35 cellular contexts compared by ENCODE assay signal in genomic region chr1:56387071-56387747, GRCh38.
DNase-seq lines count a peak whose midpoint lies in the region; FAIRE-seq and TF ChIP-seq lines count a peak whose summit lies in the region.
"Had no signal": no experiment of that assay in that cellular context is flagged by ENCODE, and none has a peak within 500 bp of the region (broad histone marks: within the 10 kb centered on the region; RNA-seq: fewer than 3 reads in every experiment).

No MANE protein-coding gene starts in this region.

- H3K36me3 ChIP-seq in astrocyte (ENCODE audit: insufficient read depth, low read length) (no peaks in the 10 kb centered on the region), BE2C (no peaks in the 10 kb centered on the region)
- H3K36me3 ChIP-seq: breast epithelium, Peyer's patch, suprapubic skin, upper lobe of right lung, WERI-Rb-1 had no signal

- peak; percentile 25 for DNase-seq in Calu3
- peak; percentile 44 for DNase-seq in DMS79 treated with DMSO at 0.1 percent for 48 hours (lab: John Stamatoyannopoulos, UW)
- DNase-seq in NCI-H2081 treated with DMSO at 0.1 percent for 48 hours (lab: John Stamatoyannopoulos, UW), result peak; percentile 42
- peak; percentile 76 for DNase-seq in astrocyte (ENCODE audit: low read depth)
- no peak for DNase-seq in BE2C
- DNase-seq in activated T-cell treated with anti-CD3 and anti-CD28 coated beads, Interleukin-2, amount 50 U/mL, for 1 hour, result no peak
- no peak for DNase-seq in cerebellum (ENCODE audit: low spot score)
- DNase-seq: activated CD4-positive, alpha-beta T cell treated with anti-CD3 and anti-CD28 coated beads, Interleukin-2, amount 10 ng/mL, durations not matched to agents 24 days and 14 days; activated naive CD4-positive, alpha-beta T cell treated with anti-CD3 and anti-CD28 coated beads for 36 hours; activated T-cell treated with anti-CD3 and anti-CD28 coated beads, Interleukin-2, amount 50 U/mL, for 72 hours; effector CD8-positive, alpha-beta T cell; H7; midbrain; MM.1S; naive thymus-derived CD8-positive, alpha-beta T cell; NCI-H1694; NCI-H524; nucleus accumbens; Peyer's patch; psoas muscle; SIG-M5; stimulated activated CD4-positive, alpha-beta T cell treated with anti-CD3 and anti-CD28 coated beads, Interleukin-15, amount 100 ng/mL, for 24 hours; stimulated activated naive CD4-positive, alpha-beta T cell; SW 1271; T1000; upper lobe of right lung; WERI-Rb-1 had no signal

- no TSS peak for BruUV-seq in Calu3 (replicated peaks; lab: Mats Ljungman, UMichigan)

- H3K27me3 Mint-ChIP-seq in Calu3 (ENCODE audit: unreplicated experiment) (no peaks in the 10 kb centered on the region), astrocyte (ENCODE audit: low read depth, unreplicated experiment) (peaks cover 10% of the 10 kb centered on the region)
- H3K27me3 Mint-ChIP-seq: activated CD4-positive, alpha-beta T cell treated with anti-CD3 and anti-CD28 coated beads, Interleukin-2, amount 10 ng/mL, durations not matched to agents 24 days and 14 days had no signal

- CTCF ChIA-PET in Calu3 (lab: Charles Lee), result interaction anchor here (0.5 to 0.8 kb wide), 6 partner anchors 9 to 184 kb away, joined by 3 to 7 read pairs (median 3); no protein-coding TSS in a partner anchor

- no peaks in the 10 kb centered on the region for H3K79me2 ChIP-seq in astrocyte (ENCODE audit: insufficient read depth, low read length)

- H3K9me3 Mint-ChIP-seq in Calu3 (ENCODE audit: low read depth, unreplicated experiment) (no peaks in the 10 kb centered on the region), astrocyte (ENCODE audit: unreplicated experiment) (no peaks in the 10 kb centered on the region)
- H3K9me3 Mint-ChIP-seq: activated CD4-positive, alpha-beta T cell treated with anti-CD3 and anti-CD28 coated beads, Interleukin-2, amount 10 ng/mL, durations not matched to agents 24 days and 14 days; activated naive CD4-positive, alpha-beta T cell treated with anti-CD3 and anti-CD28 coated beads for 36 hours; naive thymus-derived CD8-positive, alpha-beta T cell had no signal

- no peaks in the 10 kb centered on the region for H3K36me3 Mint-ChIP-seq in Calu3 (ENCODE audit: insufficient read depth, unreplicated experiment)
- H3K36me3 Mint-ChIP-seq in astrocyte (ENCODE audit: low read depth, unreplicated experiment), result no peaks in the 10 kb centered on the region
- H3K36me3 Mint-ChIP-seq: naive thymus-derived CD8-positive, alpha-beta T cell had no signal

- H3K4me1 Mint-ChIP-seq in Calu3 (ENCODE audit: low read depth, unreplicated experiment) (peaks cover 20% of the 10 kb centered on the region), astrocyte (ENCODE audit: low read depth, unreplicated experiment) (no peaks in the 10 kb centered on the region)
- H3K4me1 Mint-ChIP-seq: activated CD4-positive, alpha-beta T cell treated with anti-CD3 and anti-CD28 coated beads, Interleukin-2, amount 10 ng/mL, durations not matched to agents 24 days and 14 days; naive thymus-derived CD8-positive, alpha-beta T cell had no signal

- H3K4me3 Mint-ChIP-seq in Calu3 (ENCODE audit: low read depth, unreplicated experiment) (no peak overlapping the region), astrocyte (ENCODE audit: unreplicated experiment) (no peak overlapping the region)
- H3K4me3 Mint-ChIP-seq: activated CD4-positive, alpha-beta T cell treated with anti-CD3 and anti-CD28 coated beads, Interleukin-2, amount 10 ng/mL, durations not matched to agents 24 days and 14 days; activated naive CD4-positive, alpha-beta T cell treated with anti-CD3 and anti-CD28 coated beads for 36 hours; activated T-cell treated with anti-CD3 and anti-CD28 coated beads, Interleukin-2, amount 50 U/mL, for 72 hours; naive thymus-derived CD8-positive, alpha-beta T cell had no signal

- no peak overlapping the region for H3K4me3 ChIP-seq in astrocyte (ENCODE audit: insufficient read depth, low read depth, low read length)
- no peak overlapping the region for H3K4me3 ChIP-seq in BE2C (ENCODE audit: low read depth, low read length)
- H3K4me3 ChIP-seq: breast epithelium, K562, Peyer's patch, psoas muscle, suprapubic skin, upper lobe of right lung had no signal

- no peak overlapping the region for H3K27ac ChIP-seq in astrocyte (ENCODE audit: low read depth, low read length)
- H3K27ac ChIP-seq: breast epithelium, Peyer's patch, psoas muscle, suprapubic skin, upper lobe of right lung, WERI-Rb-1 had no signal

- H4K20me1 ChIP-seq in astrocyte (ENCODE audit: insufficient read depth, low read length), result no peaks in the 10 kb centered on the region

- peak overlapping the region; percentile 27 for H3K27ac Mint-ChIP-seq in Calu3 (ENCODE audit: unreplicated experiment)
- H3K27ac Mint-ChIP-seq in astrocyte (ENCODE audit: unreplicated experiment), result no peak overlapping the region
- H3K27ac Mint-ChIP-seq: activated CD4-positive, alpha-beta T cell treated with anti-CD3 and anti-CD28 coated beads, Interleukin-2, amount 10 ng/mL, durations not matched to agents 24 days and 14 days; activated naive CD4-positive, alpha-beta T cell treated with anti-CD3 and anti-CD28 coated beads for 36 hours; activated T-cell treated with anti-CD3 and anti-CD28 coated beads, Interleukin-2, amount 50 U/mL, for 72 hours; naive thymus-derived CD8-positive, alpha-beta T cell had no signal

- H3K9ac ChIP-seq in astrocyte (ENCODE audit: low read length), result no peak overlapping the region

- H3K4me1 ChIP-seq in astrocyte (ENCODE audit: insufficient read depth, low read length) (no peaks in the 10 kb centered on the region), BE2C (no peaks in the 10 kb centered on the region)
- H3K4me1 ChIP-seq: breast epithelium, Peyer's patch, psoas muscle had no signal

- no peaks in the 10 kb centered on the region for H3K27me3 ChIP-seq in astrocyte (ENCODE audit: insufficient read depth, low read length)
- no peaks in the 10 kb centered on the region for H3K27me3 ChIP-seq in BE2C
- H3K27me3 ChIP-seq: breast epithelium, Peyer's patch, suprapubic skin, upper lobe of right lung had no signal

- intact Hi-C loops in Calu3 (cut with micrococcal nuclease; ENCODE audit: unreplicated experiment), result loop anchor here (1.0 to 5.0 kb wide), 3 partner anchors 55 to 197 kb away; no protein-coding TSS in a partner anchor

- no peak overlapping the region for H2AFZ ChIP-seq in astrocyte (ENCODE audit: low read depth, low read length)

- TF ChIP-seq CTCF in Calu3 (IDR thresholded peaks at IDR 0.05; ENCODE audit: unreplicated experiment) (no peak), astrocyte (IDR thresholded peaks at IDR 0.05; ENCODE audit: insufficient read depth, low read depth, low read length) (no peak), BE2C (IDR thresholded peaks at IDR 0.05; ENCODE audit: low read depth, low read length) (no peak)

- H3K9me3 ChIP-seq in astrocyte (ENCODE audit: insufficient read depth, low read depth, low read length) (no peaks in the 10 kb centered on the region), BE2C (no peaks in the 10 kb centered on the region)
- H3K9me3 ChIP-seq: breast epithelium, Peyer's patch, psoas muscle, suprapubic skin, upper lobe of right lung had no signal

- H3K4me2 ChIP-seq in astrocyte (ENCODE audit: low read length), result no peak overlapping the region

- no peak for FAIRE-seq in astrocyte (lab: Jason Lieb, UNC)
- FAIRE-seq: colon, D721Med, G401.6, GM19239, islet of Langerhans, K562 had no signal

Comparison
In these comparisons a context has a peak if more than half of its experiments do, and no peak if none do; other contexts are left out.
1. DNase-seq: peak in Calu3 (single experiment), DMS79 treated with DMSO at 0.1 percent for 48 hours (single experiment), NCI-H2081 treated with DMSO at 0.1 percent for 48 hours (single experiment) and astrocyte (single experiment); none in BE2C (single experiment), activated T-cell treated with anti-CD3 and anti-CD28 coated beads, Interleukin-2, amount 50 U/mL, for 1 hour (single experiment) and cerebellum (single experiment).